In the genomic region with DNA sequence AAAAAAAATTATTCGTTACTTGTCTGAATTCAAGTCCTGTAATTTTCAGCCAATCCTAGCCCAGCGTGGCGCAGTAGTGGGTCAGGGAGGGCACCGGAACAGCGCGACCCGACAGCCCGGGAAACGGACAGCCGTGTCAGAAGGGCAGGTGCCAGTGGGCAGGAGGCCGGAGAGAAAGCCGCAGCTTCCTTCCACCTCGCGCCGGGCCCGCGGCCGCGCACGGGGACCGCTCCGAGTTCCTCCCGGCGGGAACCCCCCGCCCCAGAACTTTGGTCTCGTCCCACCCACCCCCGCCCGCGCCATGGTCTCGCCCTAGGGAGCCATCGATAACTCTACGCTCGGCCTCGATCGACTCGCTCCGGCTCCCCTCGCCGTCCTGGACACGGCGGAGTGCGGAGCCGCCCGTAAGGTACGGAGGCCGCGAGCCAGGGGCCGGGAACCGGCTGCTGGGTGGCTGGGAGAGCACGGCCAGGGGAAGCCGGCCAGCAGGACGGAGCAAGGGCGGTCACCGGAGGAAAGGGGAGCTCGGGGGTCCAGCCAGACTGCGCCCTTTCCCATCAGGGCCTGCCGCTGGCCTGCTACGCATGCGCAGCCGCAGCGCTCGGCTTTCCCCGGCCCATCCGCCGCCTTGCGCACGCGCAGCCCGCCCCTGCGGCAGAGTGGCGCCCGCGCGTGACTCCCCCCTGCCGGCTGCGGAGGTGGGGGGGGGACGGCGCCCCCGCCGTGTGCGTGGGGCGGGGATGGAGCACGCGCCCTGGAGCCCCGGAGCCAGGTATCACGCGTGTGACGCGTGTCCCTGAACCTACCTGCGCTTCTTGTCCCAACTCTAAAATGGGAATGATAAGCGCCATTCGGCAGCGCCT, we compare ENCODE assay signal across 8 cellular contexts. TPM values are rescaled to one million over a fixed set of nuclear protein-coding genes. Genes with fewer than 3 reads are reported as not detected.
DNase-seq lines count a peak whose midpoint lies in the region; ATAC-seq and TF ChIP-seq lines count a peak whose summit lies in the region.

A gene with protein sequence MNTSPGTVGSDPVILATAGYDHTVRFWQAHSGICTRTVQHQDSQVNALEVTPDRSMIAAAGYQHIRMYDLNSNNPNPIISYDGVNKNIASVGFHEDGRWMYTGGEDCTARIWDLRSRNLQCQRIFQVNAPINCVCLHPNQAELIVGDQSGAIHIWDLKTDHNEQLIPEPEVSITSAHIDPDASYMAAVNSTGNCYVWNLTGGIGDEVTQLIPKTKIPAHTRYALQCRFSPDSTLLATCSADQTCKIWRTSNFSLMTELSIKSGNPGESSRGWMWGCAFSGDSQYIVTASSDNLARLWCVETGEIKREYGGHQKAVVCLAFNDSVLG (plus strand): TSS at position 351 of the 863 bp plus-strand sequence. CDS start 632 bp downstream, outside the sequence.

- in situ Hi-C loops in endometrial microvascular endothelial cells (cut with HindIII; ENCODE audit: inconsistent ontology term, low pct_unique_long_range_greater_than_20kb, low sequenced_read_pairs), result no loop called here

- H3K27ac Mint-ChIP-seq in CD8-positive, alpha-beta T cell, result peak within 1 kb of the TSS; percentile 91

- H3K4me3 Mint-ChIP-seq in CD8-positive, alpha-beta T cell, result peak within 1 kb of the TSS; percentile 87

- peak; percentile 92 for ATAC-seq in CD8-positive, alpha-beta T cell
- ATAC-seq in GM19328 (IDR thresholded peaks at IDR 0.05; ENCODE audit: unreplicated experiment) (peak; percentile 80), HG03521 (IDR thresholded peaks at IDR 0.05; ENCODE audit: unreplicated experiment) (peak; percentile 71)

- H3K27ac ChIP-seq in CD8-positive, alpha-beta T cell (ENCODE audit: low read depth, low read length), result peak within 1 kb of the TSS; percentile 83

- H3K27me3 ChIP-seq in CD8-positive, alpha-beta T cell (ENCODE audit: insufficient read depth, low read length), result no peaks in the 10 kb centered on the region

- CTCF ChIA-PET in CD8-positive, alpha-beta T cell (lab: Charles Lee), result interaction anchor here (1.0 to 1.2 kb wide), 3 partner anchors 10 to 280 kb away, joined by 3 to 5 read pairs (median 4); partner anchors contain the start of gene PGP

- peaks cover 16% of the 10 kb centered on the region for H3K36me3 ChIP-seq in CD8-positive, alpha-beta T cell (ENCODE audit: insufficient read depth, low read length)

- peaks cover 19% of the 10 kb centered on the region for H3K4me1 Mint-ChIP-seq in CD8-positive, alpha-beta T cell (ENCODE audit: low read depth)

- no peaks in the 10 kb centered on the region for H3K9me3 Mint-ChIP-seq in CD8-positive, alpha-beta T cell

- intact Hi-C loops in CD8-positive, alpha-beta T cell (cut with DNase I, micrococcal nuclease), result loop anchor here (1.0 to 5.0 kb wide), 11 partner anchors 9 to 433 kb away; partner anchors contain the start of genes ABCA3 (in 2 of the 2), E4F1 (in 2 of the 2), ECI1 (in 2 of the 2) and RNPS1 (in 2 of the 2)

- no peaks in the 10 kb centered on the region for H3K9me3 ChIP-seq in CD8-positive, alpha-beta T cell (ENCODE audit: low read length)

- peaks cover 1% of the 10 kb centered on the region for H3K27me3 Mint-ChIP-seq in CD8-positive, alpha-beta T cell (ENCODE audit: low read depth)

- peak; percentile 81 to 97 (median 90) for DNase-seq in CD8-positive, alpha-beta T cell
- DNase-seq in NOMO-1 treated with DMSO at 0.1 percent for 48 hours (lab: John Stamatoyannopoulos, UW; ENCODE audit: unreplicated experiment) (peak; percentile 77), midbrain (lab: John Stamatoyannopoulos, UW) (peak; percentile 88)
- DNase-seq in activated CD8-positive, alpha-beta memory T cell treated with anti-CD3 and anti-CD28 coated beads, Interleukin-2, amount 50 U/mL, for 1 hour (ENCODE audit: extremely low read depth), result peak; percentile 73
- DNase-seq in stimulated activated CD8-positive, alpha-beta memory T cell treated with anti-CD3 and anti-CD28 coated beads, Interleukin-15, amount 100 ng/mL, for 48 hours (ENCODE audit: low read depth in 2 of 2), result peak; percentile 79 to 84

- H3K4me1 ChIP-seq in CD8-positive, alpha-beta T cell (ENCODE audit: insufficient read depth, low read length), result peaks cover 15% of the 10 kb centered on the region

- POLR2A ChIA-PET in CD8-positive, alpha-beta T cell (lab: Charles Lee), result interaction anchor here (0.6 to 2.8 kb wide), 10 partner anchors 10 to 241 kb away, joined by 3 to 23 read pairs (median 5); partner anchors contain the start of genes E4F1, ECI1, PGP and RNPS1

- H3K4me3 ChIP-seq in CD8-positive, alpha-beta T cell (ENCODE audit: low read depth, low read length), result peak within 1 kb of the TSS; percentile 94

- TF ChIP-seq CTCF in CD8-positive, alpha-beta T cell (IDR thresholded peaks at IDR 0.05), result no peak

- H3K36me3 Mint-ChIP-seq in CD8-positive, alpha-beta T cell, result peaks cover 28% of the 10 kb centered on the region

RNA-seq across cellular contexts. Expression of the gene that starts here (rescaled TPM):
- 10 to 100 TPM; 29.9 to 30.8 TPM for total RNA-seq in CD8-positive, alpha-beta T cell
- 40.6 TPM for total RNA-seq in endometrial microvascular endothelial cells (ENCODE audit: inconsistent ontology term)

Comparison
In these comparisons a context has a peak if more than half of its experiments do, and no peak if none do; other contexts are left out.
1. Peak in every context shown above with its lines: DNase-seq, ATAC-seq, H3K4me3 ChIP-seq and H3K27ac ChIP-seq.